Comparison of ENCODE assay signal across 22 cellular contexts in genomic region chr4:77012726-77013125, GRCh38.
A peak's percentile ranks its signal among the peaks of the same experiment; 100 is the strongest.
DNase-seq lines count a peak whose midpoint lies in the region; ATAC-seq and TF ChIP-seq lines count a peak whose summit lies in the region.
"Had no signal": no experiment of that assay in that cellular context is flagged by ENCODE, and none has a peak within 500 bp of the region (broad histone marks: within the 10 kb centered on the region; RNA-seq: fewer than 3 reads in every experiment).

No MANE protein-coding gene starts in this region.

- DNase-seq in WTC11 (ENCODE audit: low spot score) = no peak
- no peak for DNase-seq in esophagus muscularis mucosa (ENCODE audit: extremely low spot score)
- DNase-seq in medulla oblongata (ENCODE audit: extremely low spot score) = peak; percentile 35
- no peak for DNase-seq in stomach
- no peak for DNase-seq in superior temporal gyrus (ENCODE audit: extremely low spot score)
- no peak for DNase-seq in stimulated activated CD4-positive, alpha-beta T cell treated with anti-CD3 and anti-CD28 coated beads, Interleukin-4, amount 100 ng/mL, for 4 hours
- DNase-seq in DMS79 treated with DMSO at 0.1 percent for 48 hours (lab: John Stamatoyannopoulos, UW) = no peak
- DNase-seq in posterior cingulate gyrus = no peak
- DNase-seq: activated CD4-positive, CD25-positive, alpha-beta regulatory T cell treated with anti-CD3 and anti-CD28 coated beads, Interleukin-2, amount 50 U/mL, for 72 hours; CD4-positive, alpha-beta T cell; DMS153; HCEC 1CT; NCI-H1694; NCI-H2227 treated with DMSO at 0.1 percent for 48 hours; small intestine; stimulated activated CD4-positive, alpha-beta T cell treated with anti-CD3 and anti-CD28 coated beads, Interleukin-4, amount 100 ng/mL, for 24 hours had no signal

- H3K4me3 ChIP-seq in esophagus muscularis mucosa (no peak overlapping the region), stomach (no peak overlapping the region)

- POLR2A ChIA-PET in WTC11 (lab: Charles Lee) = interaction anchor here (0.9 kb wide), 1 partner anchor 10 kb away, joined by 3 read pairs; no protein-coding TSS in a partner anchor

- no peak for TF ChIP-seq EP300 in esophagus muscularis mucosa (IDR thresholded peaks at IDR 0.05)
- TF ChIP-seq EP300 in stomach (IDR thresholded peaks at IDR 0.05) = no peak

- ATAC-seq in WTC11 = no peak
- ATAC-seq: activated naive CD4-positive, alpha-beta T cell treated with anti-CD3 and anti-CD28 coated beads, Interleukin-2, amount 50 U/mL, for 72 hours; Panc1 had no signal

- H3K4me3 Mint-ChIP-seq in WTC11 = no peak overlapping the region
- H3K4me3 Mint-ChIP-seq: activated T-helper 1 cell treated with anti-CD3 and anti-CD28 coated beads, Interleukin-12 subunit alpha, Interleukin-12 subunit beta, Interleukin-2, Interleukin-4 antibody, amounts not matched to agents 30 ng/mL and 10 ng/mL and 1 ng/mL, durations not matched to agents 14 hours and 24 hours and 36 hours; CD4-positive, alpha-beta T cell; IgD-negative memory B cell had no signal

- TF ChIP-seq POLR2A in esophagus muscularis mucosa (IDR thresholded peaks at IDR 0.05; ENCODE audit: low read depth) (no peak), stomach (IDR thresholded peaks at IDR 0.05) (no peak)

- H3K27ac ChIP-seq in esophagus muscularis mucosa (replicated peaks in 1 of 4) = peak overlapping the region; percentile 20 to 61 (median 37)
- H3K27ac ChIP-seq in stomach = peak overlapping the region in 3 of 5 donors; percentile 58 to 60 (median 59)
- H3K27ac ChIP-seq: epithelial cell of prostate, parathyroid adenoma had no signal

- no peaks in the 10 kb centered on the region for H3K9me3 Mint-ChIP-seq in WTC11
- H3K9me3 Mint-ChIP-seq: activated naive CD4-positive, alpha-beta T cell treated with anti-CD3 and anti-CD28 coated beads, Interleukin-2, amount 50 U/mL, for 72 hours; activated T-helper 1 cell treated with anti-CD3 and anti-CD28 coated beads, Interleukin-12 subunit alpha, Interleukin-12 subunit beta, Interleukin-2, Interleukin-4 antibody, amounts not matched to agents 30 ng/mL and 10 ng/mL and 1 ng/mL, durations not matched to agents 14 hours and 24 hours and 36 hours; CD4-positive, alpha-beta T cell; IgD-negative memory B cell had no signal

- TF ChIP-seq CTCF in WTC11 (IDR thresholded peaks at IDR 0.05) = no peak
- TF ChIP-seq CTCF in esophagus muscularis mucosa (IDR thresholded peaks at IDR 0.05) = no peak
- TF ChIP-seq CTCF in stomach (IDR thresholded peaks at IDR 0.05) = no peak

- peaks cover 37% of the 10 kb centered on the region for H3K36me3 Mint-ChIP-seq in WTC11

- H3K27ac Mint-ChIP-seq in WTC11 = 0 out of 2 replicates have a peak overlapping the region, but pooled peaks have one; percentile 7
- H3K27ac Mint-ChIP-seq: activated naive CD4-positive, alpha-beta T cell treated with anti-CD3 and anti-CD28 coated beads, Interleukin-2, amount 50 U/mL, for 72 hours; activated T-helper 1 cell treated with anti-CD3 and anti-CD28 coated beads, Interleukin-12 subunit alpha, Interleukin-12 subunit beta, Interleukin-2, Interleukin-4 antibody, amounts not matched to agents 30 ng/mL and 10 ng/mL and 1 ng/mL, durations not matched to agents 14 hours and 24 hours and 36 hours; CD4-positive, alpha-beta T cell; IgD-negative memory B cell had no signal

- WGBS in esophagus muscularis mucosa = 45% methylated on average over 5 of the region's 5 CpGs
- WGBS in stomach, 5 donors = 53 to 72% (median 61%) methylated on average over 5 of the region's 5 CpGs

- H3K9me3 ChIP-seq in esophagus muscularis mucosa (no peaks in the 10 kb centered on the region), stomach (no peaks in the 10 kb centered on the region)

- intact Hi-C loops in esophagus muscularis mucosa (cut with DNase I) (no loop called here), stomach (cut with DNase I; ENCODE audit: low total_unique reads) (no loop called here), posterior cingulate gyrus (cut with DNase I) (no loop called here)

- H3K4me1 Mint-ChIP-seq in WTC11 = peaks cover 67% of the 10 kb centered on the region

- H3K27me3 Mint-ChIP-seq in WTC11 (ENCODE audit: low read depth) = no peaks in the 10 kb centered on the region
- H3K27me3 Mint-ChIP-seq: CD4-positive, alpha-beta T cell; IgD-negative memory B cell had no signal

- CTCF ChIA-PET in WTC11 (lab: Charles Lee) = interaction anchor here (0.7 kb wide), 1 partner anchor 32 kb away, joined by 4 read pairs; no protein-coding TSS in a partner anchor

- H3K4me1 ChIP-seq in esophagus muscularis mucosa (peaks cover 12 to 37% (median 31%) of the 10 kb centered on the region in 4 donors), stomach (peaks cover 5 to 39% (median 15%) of the 10 kb centered on the region in 4 donors)
- H3K4me1 ChIP-seq: parathyroid adenoma had no signal

- H3K27me3 ChIP-seq in esophagus muscularis mucosa (no peaks in the 10 kb centered on the region), stomach (no peaks in the 10 kb centered on the region)

- H3K36me3 ChIP-seq in esophagus muscularis mucosa (peaks cover 7 to 28% (median 11%) of the 10 kb centered on the region in 4 donors), stomach (peaks cover 10 to 24% (median 19%) of the 10 kb centered on the region in 4 donors)

TF ChIP-seq in WTC11, 78 proteins besides CTCF, POLR2A, EP300 and RAD21:
- no peak for TF ChIP-seq GRHL2 (CRISPR knock-in tag; IDR thresholded peaks at IDR 0.05; ENCODE audit: insufficient replicate concordance, severe bottlenecking)
